Comparison of ENCODE assay signal across 17 cellular contexts in the genomic region with DNA sequence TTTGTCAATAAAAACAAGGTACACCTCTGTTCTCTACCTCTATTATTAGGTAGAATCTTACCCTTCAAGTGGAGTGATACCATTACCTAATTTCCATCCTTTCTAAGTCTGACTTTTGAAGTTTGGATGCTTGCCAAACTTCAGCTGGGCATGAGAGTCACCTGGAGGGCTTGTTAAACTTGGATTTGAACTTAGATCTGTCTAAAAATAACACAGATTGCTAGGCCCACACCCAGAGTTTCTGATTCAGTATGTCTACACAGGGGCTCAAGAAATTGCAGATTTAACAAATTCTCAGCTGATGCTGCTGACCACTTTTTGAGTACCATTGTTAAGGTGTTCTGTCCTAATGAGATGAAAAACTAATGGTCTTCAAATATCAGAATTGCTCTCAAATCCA.
DNase-seq lines count a peak whose midpoint lies in the region; ATAC-seq and TF ChIP-seq lines count a peak whose summit lies in the region.
"Had no signal": no experiment of that assay in that cellular context is flagged by ENCODE, and none has a peak within 500 bp of the region (broad histone marks: within the 10 kb centered on the region; RNA-seq: fewer than 3 reads in every experiment).

No MANE protein-coding gene starts in this region.

- TF ChIP-seq CTCF in natural killer cell (IDR thresholded peaks at IDR 0.05): no peak

- ATAC-seq in natural killer cell: no peak
- ATAC-seq: GM23338, K562, T-cell had no signal

- H3K4me1 Mint-ChIP-seq in natural killer cell: no peaks in the 10 kb centered on the region
- H3K4me1 Mint-ChIP-seq: GM23338, T-cell had no signal

- DNase-seq in COR-L47 (lab: John Stamatoyannopoulos, UW) (peak; percentile 22), M059J (ENCODE audit: low read depth) (peak; percentile 1), NCI-H226 (peak; percentile 9), kidney tubule cell (ENCODE audit: low spot score) (peak; percentile 6), pons (ENCODE audit: low spot score) (no peak), cerebellum (ENCODE audit: low spot score) (no peak), natural killer cell (no peak)
- DNase-seq: AML-193, Calu3, DND-41, GF-D8, NCI-H1092, NCI-H2029, NCI-H446 treated with DMSO at 0.1 percent for 48 hours, T-cell had no signal

- H3K27ac Mint-ChIP-seq in natural killer cell: no peak overlapping the region
- H3K27ac Mint-ChIP-seq: GM23338, T-cell had no signal

- intact Hi-C loops in natural killer cell (cut with micrococcal nuclease): no loop called here

- H3K27me3 Mint-ChIP-seq in natural killer cell (ENCODE audit: low read depth in 2 of 2): no peaks in the 10 kb centered on the region
- H3K27me3 Mint-ChIP-seq: T-cell had no signal

- H3K9me3 Mint-ChIP-seq in natural killer cell: peaks cover 5 to 16% of the 10 kb centered on the region in 2 donors
- H3K9me3 Mint-ChIP-seq: GM23338, T-cell had no signal

- H3K4me3 Mint-ChIP-seq in natural killer cell: no peak overlapping the region
- H3K4me3 Mint-ChIP-seq: GM23338, T-cell had no signal

- no peaks in the 10 kb centered on the region for H3K36me3 Mint-ChIP-seq in natural killer cell
- H3K36me3 Mint-ChIP-seq: T-cell had no signal

Comparison
In these comparisons a context has a peak if more than half of its experiments do, and no peak if none do; other contexts are left out.
1. DNase-seq: peak in COR-L47 (single experiment), M059J (single experiment), NCI-H226 (single experiment) and kidney tubule cell (single experiment); none in pons (single experiment), cerebellum (single experiment) and natural killer cell (single experiment).